1 cellular context compared by ENCODE assay signal in genomic region chr2:78162202-78162601, GRCh38.
TF ChIP-seq lines count a peak whose summit lies in the region.

No MANE protein-coding gene starts in this region.

TF ChIP-seq in HepG2, 621 proteins besides CTCF, POLR2A, EP300 and RAD21 (continued from another document and continues in another):
- TF ChIP-seq, protein P1, sequence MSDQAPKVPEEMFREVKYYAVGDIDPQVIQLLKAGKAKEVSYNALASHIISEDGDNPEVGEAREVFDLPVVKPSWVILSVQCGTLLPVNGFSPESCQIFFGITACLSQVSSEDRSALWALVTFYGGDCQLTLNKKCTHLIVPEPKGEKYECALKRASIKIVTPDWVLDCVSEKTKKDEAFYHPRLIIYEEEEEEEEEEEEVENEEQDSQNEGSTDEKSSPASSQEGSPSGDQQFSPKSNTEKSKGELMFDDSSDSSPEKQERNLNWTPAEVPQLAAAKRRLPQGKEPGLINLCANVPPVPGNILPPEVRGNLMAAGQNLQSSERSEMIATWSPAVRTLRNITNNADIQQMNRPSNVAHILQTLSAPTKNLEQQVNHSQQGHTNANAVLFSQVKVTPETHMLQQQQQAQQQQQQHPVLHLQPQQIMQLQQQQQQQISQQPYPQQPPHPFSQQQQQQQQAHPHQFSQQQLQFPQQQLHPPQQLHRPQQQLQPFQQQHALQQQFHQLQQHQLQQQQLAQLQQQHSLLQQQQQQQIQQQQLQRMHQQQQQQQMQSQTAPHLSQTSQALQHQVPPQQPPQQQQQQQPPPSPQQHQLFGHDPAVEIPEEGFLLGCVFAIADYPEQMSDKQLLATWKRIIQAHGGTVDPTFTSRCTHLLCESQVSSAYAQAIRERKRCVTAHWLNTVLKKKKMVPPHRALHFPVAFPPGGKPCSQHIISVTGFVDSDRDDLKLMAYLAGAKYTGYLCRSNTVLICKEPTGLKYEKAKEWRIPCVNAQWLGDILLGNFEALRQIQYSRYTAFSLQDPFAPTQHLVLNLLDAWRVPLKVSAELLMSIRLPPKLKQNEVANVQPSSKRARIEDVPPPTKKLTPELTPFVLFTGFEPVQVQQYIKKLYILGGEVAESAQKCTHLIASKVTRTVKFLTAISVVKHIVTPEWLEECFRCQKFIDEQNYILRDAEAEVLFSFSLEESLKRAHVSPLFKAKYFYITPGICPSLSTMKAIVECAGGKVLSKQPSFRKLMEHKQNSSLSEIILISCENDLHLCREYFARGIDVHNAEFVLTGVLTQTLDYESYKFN (CRISPR knock-in tag; conservative IDR thresholded peaks at IDR 0.05): peak; percentile 84
- TF ChIP-seq U2AF1 (optimal IDR thresholded peaks at IDR 0.05; ENCODE audit: low read depth, low read length) (no peak), PAWR (CRISPR knock-in tag; IDR thresholded peaks at IDR 0.05; ENCODE audit: borderline replicate concordance) (no peak), TBL1XR1 (IDR thresholded peaks at IDR 0.05; ENCODE audit: borderline replicate concordance, low read length, partially characterized antibody) (peak; percentile 73), SCMH1 (CRISPR knock-in tag; IDR thresholded peaks at IDR 0.05; ENCODE audit: borderline replicate concordance) (no peak), ZFYVE20 (CRISPR knock-in tag; IDR thresholded peaks at IDR 0.05; ENCODE audit: borderline replicate concordance, low read depth) (no peak), ZNF142 (CRISPR knock-in tag; IDR thresholded peaks at IDR 0.05) (no peak), ZBTB7B (CRISPR knock-in tag; IDR thresholded peaks at IDR 0.05) (peak; percentile 72), MED13 (CRISPR knock-in tag; IDR thresholded peaks at IDR 0.05) (no peak), ZNF562 (CRISPR knock-in tag; IDR thresholded peaks at IDR 0.05; ENCODE audit: borderline replicate concordance) (no peak), ZNF713 (CRISPR knock-in tag; IDR thresholded peaks at IDR 0.05) (no peak), ELF4 (CRISPR knock-in tag; IDR thresholded peaks at IDR 0.05; ENCODE audit: borderline replicate concordance) (no peak), FOXJ3 (CRISPR knock-in tag; IDR thresholded peaks at IDR 0.05; ENCODE audit: borderline replicate concordance) (peak; percentile 95; the same call in 1 of the 2 replicates), ZNF850 (CRISPR knock-in tag; conservative IDR thresholded peaks at IDR 0.05) (no peak), ZNF563 (CRISPR knock-in tag; IDR thresholded peaks at IDR 0.05) (no peak), ZNF816 (CRISPR knock-in tag; IDR thresholded peaks at IDR 0.05; ENCODE audit: borderline replicate concordance) (no peak), PBX2 (CRISPR knock-in tag; IDR thresholded peaks at IDR 0.05) (no peak), SALL1 (CRISPR knock-in tag; IDR thresholded peaks at IDR 0.05) (peak; percentile 30; the same call in 1 of the 2 replicates), HDAC2 (CRISPR knock-in tag; IDR thresholded peaks at IDR 0.05) (peak; percentile 96), ZNF317 (CRISPR knock-in tag; IDR thresholded peaks at IDR 0.05) (peak; percentile 62), SALL2 (CRISPR knock-in tag; IDR thresholded peaks at IDR 0.05) (no peak), KDM6A (CRISPR knock-in tag; IDR thresholded peaks at IDR 0.05; ENCODE audit: low read depth) (0 out of 2 replicates have a peak, but pooled peaks have one; percentile 44), TAF1 (CRISPR knock-in tag; IDR thresholded peaks at IDR 0.05) (no peak), ZBTB10 (CRISPR knock-in tag; IDR thresholded peaks at IDR 0.05; ENCODE audit: borderline replicate concordance) (peak; percentile 81), KLF9 (CRISPR knock-in tag; IDR thresholded peaks at IDR 0.05; ENCODE audit: low read depth) (no peak; the same call in 1 of the 2 replicates), KLF6 (CRISPR knock-in tag; IDR thresholded peaks at IDR 0.05) (peak; percentile 73; the same call in 1 of the 2 replicates), SMAD9 (CRISPR knock-in tag; IDR thresholded peaks at IDR 0.05) (no peak)
- TF ChIP-seq, protein P2, sequence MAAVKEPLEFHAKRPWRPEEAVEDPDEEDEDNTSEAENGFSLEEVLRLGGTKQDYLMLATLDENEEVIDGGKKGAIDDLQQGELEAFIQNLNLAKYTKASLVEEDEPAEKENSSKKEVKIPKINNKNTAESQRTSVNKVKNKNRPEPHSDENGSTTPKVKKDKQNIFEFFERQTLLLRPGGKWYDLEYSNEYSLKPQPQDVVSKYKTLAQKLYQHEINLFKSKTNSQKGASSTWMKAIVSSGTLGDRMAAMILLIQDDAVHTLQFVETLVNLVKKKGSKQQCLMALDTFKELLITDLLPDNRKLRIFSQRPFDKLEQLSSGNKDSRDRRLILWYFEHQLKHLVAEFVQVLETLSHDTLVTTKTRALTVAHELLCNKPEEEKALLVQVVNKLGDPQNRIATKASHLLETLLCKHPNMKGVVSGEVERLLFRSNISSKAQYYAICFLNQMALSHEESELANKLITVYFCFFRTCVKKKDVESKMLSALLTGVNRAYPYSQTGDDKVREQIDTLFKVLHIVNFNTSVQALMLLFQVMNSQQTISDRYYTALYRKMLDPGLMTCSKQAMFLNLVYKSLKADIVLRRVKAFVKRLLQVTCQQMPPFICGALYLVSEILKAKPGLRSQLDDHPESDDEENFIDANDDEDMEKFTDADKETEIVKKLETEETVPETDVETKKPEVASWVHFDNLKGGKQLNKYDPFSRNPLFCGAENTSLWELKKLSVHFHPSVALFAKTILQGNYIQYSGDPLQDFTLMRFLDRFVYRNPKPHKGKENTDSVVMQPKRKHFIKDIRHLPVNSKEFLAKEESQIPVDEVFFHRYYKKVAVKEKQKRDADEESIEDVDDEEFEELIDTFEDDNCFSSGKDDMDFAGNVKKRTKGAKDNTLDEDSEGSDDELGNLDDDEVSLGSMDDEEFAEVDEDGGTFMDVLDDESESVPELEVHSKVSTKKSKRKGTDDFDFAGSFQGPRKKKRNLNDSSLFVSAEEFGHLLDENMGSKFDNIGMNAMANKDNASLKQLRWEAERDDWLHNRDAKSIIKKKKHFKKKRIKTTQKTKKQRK (IDR thresholded peaks at IDR 0.05; ENCODE audit: low read length): no peak
- TF ChIP-seq, protein P3, sequence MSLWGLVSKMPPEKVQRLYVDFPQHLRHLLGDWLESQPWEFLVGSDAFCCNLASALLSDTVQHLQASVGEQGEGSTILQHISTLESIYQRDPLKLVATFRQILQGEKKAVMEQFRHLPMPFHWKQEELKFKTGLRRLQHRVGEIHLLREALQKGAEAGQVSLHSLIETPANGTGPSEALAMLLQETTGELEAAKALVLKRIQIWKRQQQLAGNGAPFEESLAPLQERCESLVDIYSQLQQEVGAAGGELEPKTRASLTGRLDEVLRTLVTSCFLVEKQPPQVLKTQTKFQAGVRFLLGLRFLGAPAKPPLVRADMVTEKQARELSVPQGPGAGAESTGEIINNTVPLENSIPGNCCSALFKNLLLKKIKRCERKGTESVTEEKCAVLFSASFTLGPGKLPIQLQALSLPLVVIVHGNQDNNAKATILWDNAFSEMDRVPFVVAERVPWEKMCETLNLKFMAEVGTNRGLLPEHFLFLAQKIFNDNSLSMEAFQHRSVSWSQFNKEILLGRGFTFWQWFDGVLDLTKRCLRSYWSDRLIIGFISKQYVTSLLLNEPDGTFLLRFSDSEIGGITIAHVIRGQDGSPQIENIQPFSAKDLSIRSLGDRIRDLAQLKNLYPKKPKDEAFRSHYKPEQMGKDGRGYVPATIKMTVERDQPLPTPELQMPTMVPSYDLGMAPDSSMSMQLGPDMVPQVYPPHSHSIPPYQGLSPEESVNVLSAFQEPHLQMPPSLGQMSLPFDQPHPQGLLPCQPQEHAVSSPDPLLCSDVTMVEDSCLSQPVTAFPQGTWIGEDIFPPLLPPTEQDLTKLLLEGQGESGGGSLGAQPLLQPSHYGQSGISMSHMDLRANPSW (CRISPR knock-in tag; IDR thresholded peaks at IDR 0.05; ENCODE audit: borderline replicate concordance): peak; percentile 73; the same call in 1 of the 2 replicates
- TF ChIP-seq, protein P4, sequence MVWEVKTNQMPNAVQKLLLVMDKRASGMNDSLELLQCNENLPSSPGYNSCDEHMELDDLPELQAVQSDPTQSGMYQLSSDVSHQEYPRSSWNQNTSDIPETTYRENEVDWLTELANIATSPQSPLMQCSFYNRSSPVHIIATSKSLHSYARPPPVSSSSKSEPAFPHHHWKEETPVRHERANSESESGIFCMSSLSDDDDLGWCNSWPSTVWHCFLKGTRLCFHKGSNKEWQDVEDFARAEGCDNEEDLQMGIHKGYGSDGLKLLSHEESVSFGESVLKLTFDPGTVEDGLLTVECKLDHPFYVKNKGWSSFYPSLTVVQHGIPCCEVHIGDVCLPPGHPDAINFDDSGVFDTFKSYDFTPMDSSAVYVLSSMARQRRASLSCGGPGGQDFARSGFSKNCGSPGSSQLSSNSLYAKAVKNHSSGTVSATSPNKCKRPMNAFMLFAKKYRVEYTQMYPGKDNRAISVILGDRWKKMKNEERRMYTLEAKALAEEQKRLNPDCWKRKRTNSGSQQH (CRISPR knock-in tag; IDR thresholded peaks at IDR 0.05; ENCODE audit: low read depth): no peak
